In genomic region chr1:24972257-24973242, GRCh38 we compare ENCODE assay signal across 1 cellular context.
TF ChIP-seq lines count a peak whose summit lies in the region.

No MANE protein-coding gene starts in this region.

TF ChIP-seq in H1, 55 proteins besides CTCF, POLR2A, EP300 and RAD21:
- TF ChIP-seq ASH2L (IDR thresholded peaks at IDR 0.05; ENCODE audit: low read length), result no peak
- peak; percentile 53; the same call in 1 of the 2 replicates for TF ChIP-seq MAFK (IDR thresholded peaks at IDR 0.05; ENCODE audit: low read depth, low read length)
